Comparison of ENCODE assay signal across 10 cellular contexts in the genomic region with DNA sequence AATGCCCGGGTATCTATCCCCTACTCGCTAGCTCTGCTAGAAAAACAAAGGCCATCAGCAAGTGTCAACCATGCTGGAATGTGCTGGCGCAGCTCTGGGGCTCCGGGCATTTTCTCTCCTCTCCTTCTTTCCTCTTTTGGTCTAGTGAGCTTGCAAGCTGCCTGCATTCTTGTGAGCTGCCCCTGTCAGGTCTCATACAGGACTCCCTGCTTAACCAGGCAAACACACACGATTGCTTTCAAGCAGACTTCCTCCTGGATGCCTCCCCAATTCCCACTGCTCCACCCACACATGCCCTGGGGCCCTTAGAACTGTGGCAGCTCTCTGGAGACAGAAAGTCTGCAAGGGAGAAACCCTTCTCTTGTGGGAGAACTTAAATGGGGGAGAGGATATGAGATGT. TPM values are rescaled to one million over a fixed set of nuclear protein-coding genes. Genes with fewer than 3 reads are reported as not detected.
DNase-seq lines count a peak whose midpoint lies in the region; ATAC-seq and TF ChIP-seq lines count a peak whose summit lies in the region.
"Had no signal": no experiment of that assay in that cellular context is flagged by ENCODE, and none has a peak within 500 bp of the region (broad histone marks: within the 10 kb centered on the region; RNA-seq: fewer than 3 reads in every experiment).

No MANE protein-coding gene starts in this region.

- peak overlapping the region; percentile 18; the same call in 1 of the 2 replicates for H2AFZ ChIP-seq in PC-3 (ENCODE audit: low read length)

- no peaks in the 10 kb centered on the region for H3K9me2 ChIP-seq in PC-3 (replicated peaks; ENCODE audit: low read length)

- POLR2A ChIA-PET in PC-3 (lab: Charles Lee; ENCODE audit: unreplicated experiment) = interaction anchor here (0.6 kb wide), 1 partner anchor 37 kb away, joined by 3 read pairs; no protein-coding TSS in a partner anchor

- intact Hi-C loops in PC-3 (cut with micrococcal nuclease) = no loop called here

- TF ChIP-seq CTCF in PC-3 (conservative IDR thresholded peaks at IDR 0.05; ENCODE audit: low read depth, low read length) = no peak
- no peak for TF ChIP-seq CTCF in epithelial cell of esophagus (IDR thresholded peaks at IDR 0.05; ENCODE audit: insufficient read depth, low read depth, low read length, missing control alignments)

- no peaks in the 10 kb centered on the region for H4K20me1 ChIP-seq in PC-3 (ENCODE audit: low read length)

- CTCF ChIA-PET in PC-3 (lab: Charles Lee) = no interaction called here

- peak; percentile 71 for DNase-seq in Daoy (ENCODE audit: low read depth)
- peak; percentile 78 for DNase-seq in PC-3
- DNase-seq in epithelial cell of esophagus (ENCODE audit: low read depth) = peak; percentile 62
- peak; percentile 80 for DNase-seq in non-pigmented ciliary epithelial cell (ENCODE audit: low read depth)
- DNase-seq in inferior parietal cortex (ENCODE audit: extremely low spot score) = no peak
- no peak for DNase-seq in DMS114 treated with DMSO at 0.1 percent for 48 hours (lab: John Stamatoyannopoulos, UW; ENCODE audit: unreplicated experiment)
- DNase-seq in occipital lobe (lab: John Stamatoyannopoulos, UW) = no peak
- DNase-seq: caudate nucleus, NCI-H1694 treated with DMSO at 0.1 percent for 48 hours had no signal

- BruUV-seq in PC-3 (replicated peaks; lab: Mats Ljungman, UMichigan) = no TSS peak

- H3K9ac ChIP-seq in PC-3 (ENCODE audit: low read length) = no peak overlapping the region

- H3K4me2 ChIP-seq in PC-3 (ENCODE audit: low read length) = peak overlapping the region; percentile 3; the same call in 1 of the 2 replicates

- no peaks in the 10 kb centered on the region for H3F3A ChIP-seq in PC-3 (ENCODE audit: low read length, unreplicated experiment)

- H3K9me3 ChIP-seq in PC-3 (ENCODE audit: low read length) = no peaks in the 10 kb centered on the region

- H3K27me3 ChIP-seq in PC-3 (ENCODE audit: low read length) = no peaks in the 10 kb centered on the region

- peaks cover 38% of the 10 kb centered on the region for H3K4me1 ChIP-seq in PC-3 (ENCODE audit: insufficient read depth, low read length)

- H3K27ac ChIP-seq in PC-3 (ENCODE audit: low read length) = no peak overlapping the region

- no peaks in the 10 kb centered on the region for H3K79me2 ChIP-seq in PC-3 (ENCODE audit: low read length)

- peak; percentile 49 for ATAC-seq in PC-3
- ATAC-seq in HG02763 (IDR thresholded peaks at IDR 0.05; ENCODE audit: unreplicated experiment) = no peak

- H3K36me3 ChIP-seq in PC-3 (ENCODE audit: low read depth, low read length) = no peaks in the 10 kb centered on the region

- H3K4me3 ChIP-seq in PC-3 (ENCODE audit: low read length) (no peak overlapping the region), epithelial cell of esophagus (ENCODE audit: low read length) (no peak overlapping the region)

RNA-seq across cellular contexts. Expression of gene SUCO, which starts 35.7 kb away (rescaled TPM):
- 26.8 and 27.2 TPM in 2 replicates for total RNA-seq in Daoy (2014; rRNA removed; shearing (Covaris generic))
- total RNA-seq in PC-3 (2014; rRNA removed) = 72.0 and 81.3 TPM in 2 replicates
- 108 TPM for total RNA-seq in occipital lobe

RNA-seq across cellular contexts. Expression of gene PIGC, which starts 53.4 kb away (rescaled TPM):
- 23.4 and 25.3 TPM in 2 replicates for total RNA-seq in Daoy (2014; rRNA removed; shearing (Covaris generic))
- total RNA-seq in PC-3 (2014; rRNA removed) = 57.5 and 70.5 TPM in 2 replicates
- 30.7 TPM for total RNA-seq in occipital lobe

Comparison
In these comparisons a context has a peak if more than half of its experiments do, and no peak if none do; other contexts are left out.
1. DNase-seq: peak in Daoy (single experiment), PC-3 (single experiment), epithelial cell of esophagus (single experiment) and non-pigmented ciliary epithelial cell (single experiment); none in inferior parietal cortex (single experiment), DMS114 treated with DMSO at 0.1 percent for 48 hours (single experiment) and occipital lobe (single experiment).